Comparison of ENCODE assay signal across 25 cellular contexts in the genomic region with DNA sequence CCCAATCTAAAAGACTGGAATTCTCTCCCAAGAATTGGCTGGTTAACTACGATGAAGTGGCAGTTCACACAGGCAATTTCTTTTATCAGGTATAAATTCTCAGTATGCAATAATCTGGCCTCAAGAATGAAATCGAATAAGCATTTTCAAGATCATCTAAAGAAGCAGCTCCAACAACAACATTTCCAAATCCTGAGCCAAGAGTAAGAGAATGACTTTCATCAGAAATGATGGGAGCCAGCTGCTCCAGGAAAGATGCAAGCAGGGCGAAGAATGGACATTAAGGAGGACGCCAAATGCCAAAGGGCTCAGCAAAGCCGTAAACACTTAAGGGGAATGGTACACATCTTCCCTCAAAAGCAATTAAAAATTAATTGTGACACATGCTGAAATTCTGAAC. TPM values are rescaled to one million over a fixed set of nuclear protein-coding genes. Genes with fewer than 3 reads are reported as not detected.
"Had no signal": no experiment of that assay in that cellular context is flagged by ENCODE, and none has a peak within 500 bp of the region (broad histone marks: within the 10 kb centered on the region; RNA-seq: fewer than 3 reads in every experiment).

No MANE protein-coding gene starts in this region.

- DNase-seq: IMR-90, Karpas-422, KG1, MG63, NCI-H1092, NCI-H1105 treated with DMSO at 0.1 percent for 48 hours, NCI-H1417 treated with DMSO at 0.1 percent for 48 hours, NCI-H146, NCI-H1694 treated with DMSO at 0.1 percent for 48 hours, NCI-H1930, NCI-H2081, NCI-H2107, NCI-H226, NCI-H446, NCI-H510A, NCI-H524 treated with DMSO at 0.1 percent for 48 hours, NCI-H69, NCI-H774, PC-3, SHP77, SK-N-SH had no signal

- H3K27ac ChIP-seq: RWPE1 had no signal

- H3K27me3 ChIP-seq: MG63 had no signal

- ATAC-seq: HepG2, Panc1, PC-3 had no signal

- H3K4me3 ChIP-seq: MG63 had no signal

- H3K9me3 ChIP-seq: MG63, SK-N-SH had no signal

RNA-seq across cellular contexts. Expression of gene ADAMTS3, which starts 12.0 kb away (rescaled TPM):
- total RNA-seq: HepG2, OCI-LY7 had no signal
- polyA plus RNA-seq: HepG2 had no signal
